In the genomic region with DNA sequence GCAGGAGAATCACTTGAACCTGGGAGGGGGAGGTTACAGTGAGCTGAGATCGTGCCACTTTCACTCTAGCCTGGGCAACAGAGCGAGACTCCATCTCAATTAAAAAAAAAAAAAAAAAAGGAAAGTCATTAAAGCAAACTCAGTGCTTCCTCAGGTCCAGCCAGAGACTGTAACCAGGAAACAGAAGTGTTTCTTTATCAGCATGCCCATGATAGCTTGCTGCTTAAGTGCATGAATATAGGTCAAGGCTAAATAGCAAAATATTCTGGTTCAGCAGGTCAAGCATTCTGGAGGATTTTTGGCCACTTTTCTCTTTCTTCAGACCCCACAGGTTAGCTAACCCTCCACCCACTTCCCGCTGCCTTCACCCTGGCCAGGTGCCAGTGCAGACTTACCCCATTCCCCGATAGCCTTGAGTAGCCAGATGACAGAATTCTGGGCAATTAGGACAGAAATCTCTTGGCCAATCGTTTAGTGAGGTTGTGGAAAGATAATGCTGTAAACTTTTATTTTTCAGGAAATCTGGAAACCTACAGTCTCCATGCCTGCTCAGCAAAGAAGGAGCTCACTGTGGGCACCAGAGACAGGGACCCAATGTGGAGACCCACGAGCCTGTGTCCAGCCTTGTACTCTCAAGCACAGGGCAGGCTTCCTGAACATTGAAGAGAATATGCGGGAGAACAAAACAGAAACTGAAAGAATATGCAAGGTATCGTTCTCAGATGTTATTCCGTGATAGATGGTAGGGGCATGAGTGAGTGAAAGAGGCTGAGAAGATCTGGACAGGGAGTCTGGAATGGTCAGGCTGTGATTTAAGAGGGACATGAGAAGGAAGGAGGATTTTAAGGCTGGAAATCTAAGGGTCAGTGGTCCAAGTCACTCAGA, we compare ENCODE assay signal across 12 cellular contexts. TPM values are rescaled to one million over a fixed set of nuclear protein-coding genes. Genes with fewer than 3 reads are reported as not detected.
A peak's percentile ranks its signal among the peaks of the same experiment; 100 is the strongest.
DNase-seq lines count a peak whose midpoint lies in the region; ATAC-seq and TF ChIP-seq lines count a peak whose summit lies in the region.
"Had no signal": no experiment of that assay in that cellular context is flagged by ENCODE, and none has a peak within 500 bp of the region (broad histone marks: within the 10 kb centered on the region; RNA-seq: fewer than 3 reads in every experiment).

No MANE protein-coding gene starts in this region.

- intact Hi-C loops in CD8-positive, alpha-beta T cell (cut with DNase I, micrococcal nuclease): loop anchor here (10.0 kb wide), 2 partner anchors 234 to 624 kb away; a partner anchor contains a TSS

- H3K36me3 ChIP-seq in CD8-positive, alpha-beta T cell (ENCODE audit: insufficient read depth, low read length): no peaks in the 10 kb centered on the region
- no peaks in the 10 kb centered on the region for H3K36me3 ChIP-seq in OCI-LY3 (replicated peaks; ENCODE audit: low read depth, low read length)
- H3K36me3 ChIP-seq: Peyer's patch, transverse colon had no signal

- H3K9me3 ChIP-seq in CD8-positive, alpha-beta T cell (ENCODE audit: low read length): no peaks in the 10 kb centered on the region
- H3K9me3 ChIP-seq in OCI-LY3 (ENCODE audit: insufficient read depth, low read length): no peaks in the 10 kb centered on the region
- H3K9me3 ChIP-seq: Peyer's patch, transverse colon had no signal

- POLR2A ChIA-PET in CD8-positive, alpha-beta T cell (lab: Charles Lee): no interaction called here

- no peak for DNase-seq in CD8-positive, alpha-beta T cell
- DNase-seq in left lobe of liver (ENCODE audit: low spot score) (no peak), NCI-H1417 (lab: John Stamatoyannopoulos, UW) (no peak)
- no peak for DNase-seq in activated CD4-positive, alpha-beta T cell treated with anti-CD3 and anti-CD28 coated beads, Interleukin-2, amount 50 U/mL, for 4 hours
- DNase-seq: cerebellar nuclear complex, Peyer's patch, transverse colon had no signal

- peaks cover 6% of the 10 kb centered on the region for H3K4me1 Mint-ChIP-seq in CD8-positive, alpha-beta T cell (ENCODE audit: low read depth)

- TF ChIP-seq CTCF in CD8-positive, alpha-beta T cell (IDR thresholded peaks at IDR 0.05): no peak
- TF ChIP-seq CTCF in OCI-LY3 (IDR thresholded peaks at IDR 0.05; ENCODE audit: low read depth, low read length): no peak

- H3K4me3 Mint-ChIP-seq in CD8-positive, alpha-beta T cell: peak overlapping the region; percentile 13

- H3K4me2 ChIP-seq in OCI-LY3 (ENCODE audit: low read length): peak overlapping the region; percentile 65

- no peak overlapping the region for H3K27ac ChIP-seq in CD8-positive, alpha-beta T cell (ENCODE audit: low read depth, low read length)
- H3K27ac ChIP-seq in OCI-LY3 (ENCODE audit: low read length): no peak overlapping the region
- H3K27ac ChIP-seq: Peyer's patch, transverse colon had no signal

- H3K4me3 ChIP-seq in CD8-positive, alpha-beta T cell (ENCODE audit: low read depth, low read length): no peak overlapping the region
- peak overlapping the region; percentile 67 for H3K4me3 ChIP-seq in OCI-LY3 (ENCODE audit: low read length)

- peaks cover 3% of the 10 kb centered on the region for H3K4me1 ChIP-seq in CD8-positive, alpha-beta T cell (ENCODE audit: insufficient read depth, low read length)
- H3K4me1 ChIP-seq in OCI-LY3 (ENCODE audit: low read length): no peaks in the 10 kb centered on the region; the same call in 1 of the 2 replicates
- H3K4me1 ChIP-seq: Peyer's patch, transverse colon had no signal

- CTCF ChIA-PET in CD8-positive, alpha-beta T cell (lab: Charles Lee): interaction anchor here (0.9 to 3.2 kb wide), 3 partner anchors 8 to 19 kb away, joined by 3 to 8 read pairs (median 4); no protein-coding TSS in a partner anchor

- H3K79me2 ChIP-seq in OCI-LY3 (ENCODE audit: low read length): no peaks in the 10 kb centered on the region

- H4K20me1 ChIP-seq in OCI-LY3 (ENCODE audit: insufficient read depth, low read length): no peaks in the 10 kb centered on the region

- H2AFZ ChIP-seq in OCI-LY3 (ENCODE audit: low read depth, low read length): peak overlapping the region; percentile 74

- no peaks in the 10 kb centered on the region for H3K36me3 Mint-ChIP-seq in CD8-positive, alpha-beta T cell

- H3K9me3 Mint-ChIP-seq in CD8-positive, alpha-beta T cell: no peaks in the 10 kb centered on the region

- no peak overlapping the region for H3K27ac Mint-ChIP-seq in CD8-positive, alpha-beta T cell

- peaks cover 3% of the 10 kb centered on the region for H3K27me3 ChIP-seq in CD8-positive, alpha-beta T cell (ENCODE audit: insufficient read depth, low read length)
- H3K27me3 ChIP-seq in OCI-LY3 (ENCODE audit: low read depth, low read length): no peaks in the 10 kb centered on the region
- H3K27me3 ChIP-seq: Peyer's patch had no signal

- H3K9ac ChIP-seq in OCI-LY3 (ENCODE audit: low read length): peak overlapping the region; percentile 11; the same call in 1 of the 2 replicates

- H3K27me3 Mint-ChIP-seq in CD8-positive, alpha-beta T cell (ENCODE audit: low read depth): peaks cover 14% of the 10 kb centered on the region

- no peak for ATAC-seq in CD8-positive, alpha-beta T cell
- ATAC-seq in GM21619 (IDR thresholded peaks at IDR 0.05; ENCODE audit: unreplicated experiment): peak; percentile 63
- ATAC-seq in left lobe of liver: peak; percentile 89
- ATAC-seq in HG03280 (IDR thresholded peaks at IDR 0.05; ENCODE audit: unreplicated experiment): no peak
- no peak for ATAC-seq in HG03432 (IDR thresholded peaks at IDR 0.05; ENCODE audit: unreplicated experiment)

RNA-seq across cellular contexts. Expression of a gene that starts 4.2 kb away (rescaled TPM):
- not detected for total RNA-seq in CD8-positive, alpha-beta T cell
- total RNA-seq in left lobe of liver: 0.18 TPM
- total RNA-seq: omental fat pad, Peyer's patch had no signal

Comparison
In these comparisons a context has a peak if more than half of its experiments do, and no peak if none do; other contexts are left out.
1. ATAC-seq: peak in GM21619 (single experiment) and left lobe of liver (single experiment); none in CD8-positive, alpha-beta T cell (single experiment), HG03280 (single experiment) and HG03432 (single experiment).